8 cellular contexts compared by ENCODE assay signal in the genomic region with DNA sequence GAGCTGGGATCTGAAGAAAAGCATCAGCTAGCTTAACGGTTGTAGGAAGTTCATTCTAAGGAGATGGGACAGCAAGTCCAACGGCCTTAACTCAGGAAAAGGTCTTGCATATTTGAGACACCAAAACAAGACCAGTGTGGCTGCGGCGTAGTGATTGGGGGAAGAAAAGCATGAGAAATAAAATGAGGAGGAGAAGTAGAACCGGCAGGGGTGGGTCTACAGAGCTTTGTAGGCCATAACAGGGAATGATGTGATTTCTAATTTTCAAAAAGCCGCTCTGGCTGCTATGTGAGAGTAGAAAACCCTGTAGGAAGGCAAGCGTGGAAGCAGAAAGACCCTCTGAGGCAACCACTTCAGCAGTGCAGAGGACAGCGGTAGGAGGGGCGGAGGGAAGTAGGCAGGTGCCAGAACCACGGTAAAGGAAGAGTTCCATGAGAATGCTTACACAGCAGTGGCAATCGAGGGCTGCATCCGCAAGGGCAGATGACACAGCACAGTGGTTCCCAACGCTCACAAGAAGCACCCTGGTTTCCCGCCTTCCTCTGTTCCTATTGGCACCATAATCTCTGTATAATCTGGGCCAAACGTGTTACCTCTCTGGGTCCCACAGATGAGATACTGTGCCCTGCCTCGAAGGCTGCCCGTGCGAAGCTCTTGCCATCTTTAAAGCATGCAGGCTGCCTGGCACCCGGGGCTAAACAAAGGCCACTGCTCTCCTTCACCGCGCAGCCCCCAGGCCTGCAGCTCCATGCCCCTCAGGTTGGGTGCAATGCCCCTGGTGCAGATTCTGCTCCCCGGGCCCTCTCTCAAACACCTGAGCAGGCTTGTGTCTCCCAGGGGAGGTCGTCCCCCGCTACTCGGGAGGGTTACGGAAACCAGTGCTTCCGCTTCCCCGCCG. TPM values are rescaled to one million over a fixed set of nuclear protein-coding genes. Genes with fewer than 3 reads are reported as not detected.
DNase-seq lines count a peak whose midpoint lies in the region; ATAC-seq and TF ChIP-seq lines count a peak whose summit lies in the region.

No MANE protein-coding gene starts in this region.

- peak overlapping the region; percentile 37 for H3K27ac Mint-ChIP-seq in type B pancreatic cell

- H3K36me3 ChIP-seq in SK-N-MC (ENCODE audit: insufficient read depth, low read length) (peaks cover 23% of the 10 kb centered on the region), mesodermal cell (ENCODE audit: control insufficient read depth, insufficient read depth, low read length) (peaks cover 26% of the 10 kb centered on the region)

- WGBS in mesodermal cell (ENCODE audit: insufficient coverage in 2 of 2), 2 experiments: 28 to 30% methylated on average over 29 of the region's 29 CpGs

- peak in 1 of 56 donors; percentile 9 for TF ChIP-seq CTCF in dorsolateral prefrontal cortex (IDR thresholded peaks at IDR 0.05 in 54 of 56, conservative IDR thresholded peaks at IDR 0.05 in 2 of 56; ENCODE audit: low read depth in 1 of 56, partially characterized antibody in 56 of 56)
- TF ChIP-seq CTCF in type B pancreatic cell (conservative IDR thresholded peaks at IDR 0.05): no peak

- no peaks in the 10 kb centered on the region for H3K27me3 ChIP-seq in dorsolateral prefrontal cortex

- peaks cover 28% of the 10 kb centered on the region for H3K4me1 Mint-ChIP-seq in type B pancreatic cell (ENCODE audit: unreplicated experiment)

- H3K4me3 ChIP-seq in SK-N-MC: peak overlapping the region; percentile 99
- H3K4me3 ChIP-seq in dorsolateral prefrontal cortex: peak overlapping the region; percentile 55 to 100 (median 87)
- H3K4me3 ChIP-seq in mesodermal cell (ENCODE audit: extremely low read depth, insufficient read depth, low read length, poor library complexity, severe bottlenecking): peak overlapping the region; percentile 64

- peak overlapping the region; percentile 84 for H3K9ac ChIP-seq in SK-N-MC (ENCODE audit: insufficient read length)

- H3K9me3 ChIP-seq in SK-N-MC (ENCODE audit: low read depth, low read length) (no peaks in the 10 kb centered on the region), mesodermal cell (ENCODE audit: control insufficient read depth, low read length) (no peaks in the 10 kb centered on the region)

- intact Hi-C loops in dorsolateral prefrontal cortex (cut with DNase I): loop anchor here (5.0 kb wide), 3 partner anchors 40 to 255 kb away; partner anchors contain the start of genes CNNM3 (in 2 of the 2), ANKRD36 (in 1 of the 2) and CNNM4 (in 1 of the 2)

- no peaks in the 10 kb centered on the region for H3K27me3 Mint-ChIP-seq in type B pancreatic cell

- H3K9me3 Mint-ChIP-seq in type B pancreatic cell: no peaks in the 10 kb centered on the region

- H3K36me3 Mint-ChIP-seq in type B pancreatic cell: peaks cover 13% of the 10 kb centered on the region

- H3K4me1 ChIP-seq in mesodermal cell (ENCODE audit: control insufficient read depth, insufficient read depth, low read length, poor library complexity, severe bottlenecking): peaks cover 18% of the 10 kb centered on the region

- DNase-seq in activated T-cell treated with anti-CD3 and anti-CD28 coated beads for 48 hours (ENCODE audit: low read depth) (peak; percentile 24), activated T-cell treated with anti-CD3 and anti-CD28 coated beads for 4 hours (no peak), SK-N-MC (ENCODE audit: low read depth, low spot score) (no peak), dorsolateral prefrontal cortex (peak in 3 of 10 donors; percentile 29 to 61 (median 45)), type B pancreatic cell (ENCODE audit: extremely low spot score, unreplicated experiment) (no peak), GM03348 (ENCODE audit: low spot score) (no peak)

- ATAC-seq in HG03571 (IDR thresholded peaks at IDR 0.05; ENCODE audit: unreplicated experiment): peak; percentile 16

- H3K4me3 Mint-ChIP-seq in type B pancreatic cell: peak overlapping the region; percentile 91

- no peak overlapping the region for H3K27ac ChIP-seq in SK-N-MC
- H3K27ac ChIP-seq in dorsolateral prefrontal cortex: peak overlapping the region; percentile 36 to 95 (median 90)
- peak overlapping the region; percentile 29 for H3K27ac ChIP-seq in mesodermal cell (ENCODE audit: low read depth, low read length, severe bottlenecking)

RNA-seq across cellular contexts. Expression of gene ANKRD39, which starts 0.8 kb away (rescaled TPM):
- 10 to 100 TPM; 19.4 to 36.6 (median 29.4) TPM for total RNA-seq in dorsolateral prefrontal cortex
- 11.3 TPM for polyA plus RNA-seq in mesodermal cell (2013, experiment 1 of 2)
- polyA plus RNA-seq in mesodermal cell (2013, experiment 2 of 2): 10.2 TPM
- total RNA-seq in type B pancreatic cell (ENCODE audit: low replicate concordance): 16.6 and 17.7 TPM in 2 replicates

RNA-seq across cellular contexts. Expression of gene SEMA4C, which starts 12.9 kb away (rescaled TPM):
- total RNA-seq in dorsolateral prefrontal cortex: 100 to 1,000 TPM in 4 of 120 experiments, 10 to 100 TPM in 116; 38.3 to 139 (median 61.8) TPM
- 113 TPM for polyA plus RNA-seq in mesodermal cell (2013, experiment 1 of 2)
- polyA plus RNA-seq in mesodermal cell (2013, experiment 2 of 2): 80.1 TPM
- 45.5 and 58.1 TPM in 2 replicates for total RNA-seq in type B pancreatic cell (ENCODE audit: low replicate concordance)

RNA-seq across cellular contexts. Expression of gene ANKRD23, which starts 13.2 kb away (rescaled TPM):
- total RNA-seq in dorsolateral prefrontal cortex: 10 to 100 TPM in 63 of 120 experiments, 1 to 10 TPM in 57; 3.5 to 20.1 (median 10.2) TPM
- polyA plus RNA-seq in mesodermal cell (2013, experiment 1 of 2): 2.4 TPM
- 1.4 TPM for polyA plus RNA-seq in mesodermal cell (2013, experiment 2 of 2)
- total RNA-seq in type B pancreatic cell (ENCODE audit: low replicate concordance): 6.1 and 8.1 TPM in 2 replicates

RNA-seq across cellular contexts. Expression of gene CNNM3, which starts 41.0 kb away (rescaled TPM):
- 10 to 100 TPM; 15.1 to 52.1 (median 34.2) TPM for total RNA-seq in dorsolateral prefrontal cortex
- 10.5 TPM for polyA plus RNA-seq in mesodermal cell (2013, experiment 1 of 2)
- polyA plus RNA-seq in mesodermal cell (2013, experiment 2 of 2): 8.6 TPM
- 28.3 and 30.8 TPM in 2 replicates for total RNA-seq in type B pancreatic cell (ENCODE audit: low replicate concordance)
